ENCODE assay signal across 1 cellular context in the genomic region with DNA sequence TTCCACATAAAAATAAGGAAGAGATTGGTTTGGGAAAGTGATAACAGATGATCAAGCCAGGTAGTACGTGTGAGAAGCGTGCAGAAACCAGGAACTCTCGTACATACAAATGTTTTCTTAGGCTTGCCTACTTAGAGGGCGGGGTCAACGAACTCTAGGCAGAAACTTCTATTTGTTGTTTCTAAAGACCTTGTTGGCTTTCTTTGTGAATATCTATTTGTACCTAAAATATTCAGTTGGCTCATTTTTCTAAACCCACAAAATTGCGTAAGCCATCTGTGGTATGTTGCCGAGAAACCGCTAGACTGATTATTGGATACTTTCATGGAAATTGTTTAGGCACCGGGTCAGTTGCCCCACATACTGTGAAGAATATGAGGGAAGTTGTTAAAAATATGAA.
A peak's percentile ranks its signal among the peaks of the same experiment; 100 is the strongest.
TF ChIP-seq lines count a peak whose summit lies in the region.

No MANE protein-coding gene starts in this region.

TF ChIP-seq in IMR-90, 13 proteins besides CTCF, POLR2A, EP300 and RAD21:
- TF ChIP-seq RCOR1 (IDR thresholded peaks at IDR 0.05; ENCODE audit: insufficient replicate concordance, low read length), result no peak
- TF ChIP-seq CEBPB (IDR thresholded peaks at IDR 0.05; ENCODE audit: low read depth, low read length), result peak; percentile 61
